18 cellular contexts compared by ENCODE assay signal in the genomic region with DNA sequence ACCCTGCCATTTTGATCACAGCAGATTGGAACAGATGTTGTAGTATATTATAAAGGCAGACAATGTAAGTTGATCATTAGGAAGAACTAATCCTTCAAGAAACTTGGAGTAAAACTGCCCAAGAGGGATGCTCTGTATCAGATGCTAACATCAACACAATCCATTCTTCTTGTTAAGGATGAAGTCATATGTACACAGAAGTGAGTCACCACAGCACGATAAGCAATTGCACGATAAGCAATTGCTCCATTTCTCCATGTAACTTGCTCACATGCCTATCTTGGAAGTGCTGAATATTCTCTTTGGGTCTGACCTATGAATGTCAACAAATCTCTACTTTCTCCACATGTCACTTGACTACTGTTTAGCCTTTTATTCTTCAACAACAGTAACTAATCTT. TPM values are rescaled to one million over a fixed set of nuclear protein-coding genes. Genes with fewer than 3 reads are reported as not detected.
DNase-seq lines count a peak whose midpoint lies in the region; ATAC-seq, FAIRE-seq and TF ChIP-seq lines count a peak whose summit lies in the region.
"Had no signal": no experiment of that assay in that cellular context is flagged by ENCODE, and none has a peak within 500 bp of the region (broad histone marks: within the 10 kb centered on the region; RNA-seq: fewer than 3 reads in every experiment).

No MANE protein-coding gene starts in this region.

- no peak for FAIRE-seq in A549 (lab: Jason Lieb, UNC)

- no peak for TF ChIP-seq RAD21 in A549 (conservative IDR thresholded peaks at IDR 0.05 in 1 of 2, IDR thresholded peaks at IDR 0.05 in 1 of 2)

- no peak for TF ChIP-seq POLR2A in A549 (IDR thresholded peaks at IDR 0.05; ENCODE audit: low read length)

- H3K4me1 ChIP-seq in A549 = no peaks in the 10 kb centered on the region
- no peaks in the 10 kb centered on the region for H3K4me1 ChIP-seq in CD8-positive, alpha-beta memory T cell (ENCODE audit: insufficient read depth, low read length)
- H3K4me1 ChIP-seq: Caco-2, right lobe of liver had no signal

- H3K27me3 Mint-ChIP-seq in CD8-positive, alpha-beta memory T cell = peaks cover 4 to 24% of the 10 kb centered on the region in 2 donors

- POLR2A ChIA-PET in A549 (lab: Yijun Ruan, JAX) = no interaction called here
- POLR2A ChIA-PET in CD8-positive, alpha-beta memory T cell (lab: Charles Lee) = no interaction called here

- 0% methylated on average over 2 of the region's 2 CpGs for WGBS in A549 (ENCODE audit: missing lambda C conversion rate)

- CTCF ChIA-PET in A549 (lab: Yijun Ruan, JAX) = no interaction called here
- CTCF ChIA-PET in CD8-positive, alpha-beta memory T cell (lab: Charles Lee) = no interaction called here

- no peak overlapping the region for H3K4me3 ChIP-seq in A549
- no peak overlapping the region for H3K4me3 ChIP-seq in CD8-positive, alpha-beta memory T cell (ENCODE audit: low read length)
- H3K4me3 ChIP-seq: right lobe of liver had no signal

- H3K4me1 Mint-ChIP-seq in CD8-positive, alpha-beta memory T cell = no peaks in the 10 kb centered on the region
- H3K4me1 Mint-ChIP-seq: activated naive CD4-positive, alpha-beta T cell treated with anti-CD3 and anti-CD28 coated beads, Interleukin-2, amount 10 ng/mL, durations not matched to agents 7 days and 5 days; central memory CD8-positive, alpha-beta T cell; stimulated activated effector memory CD8-positive, alpha-beta T cell treated with anti-CD3 and anti-CD28 coated beads, Interleukin-12 subunit alpha, Interleukin-12 subunit beta, amount 100 ng/mL, for 72 hours had no signal

- DNase-seq in A549 (ENCODE audit: low read depth in 1 of 2, low spot score in 1 of 2) = peak in 1 of 2 experiments; percentile 16
- DNase-seq in HPDE6-E6E7 (ENCODE audit: extremely low spot score) = peak; percentile 2
- DNase-seq in astrocyte of the hippocampus (ENCODE audit: low read depth, low spot score) = peak; percentile 39
- peak; percentile 21 for DNase-seq in foreskin melanocyte
- DNase-seq in cerebellar nuclear complex (lab: John Stamatoyannopoulos, UW) = no peak
- DNase-seq in CD8-positive, alpha-beta memory T cell = no peak
- no peak for DNase-seq in caudate nucleus (lab: John Stamatoyannopoulos, UW)
- DNase-seq: activated CD4-positive, CD25-positive, alpha-beta regulatory T cell treated with anti-CD3 and anti-CD28 coated beads, Interleukin-2, amount 50 U/mL, for 72 hours; activated naive CD4-positive, alpha-beta T cell treated with anti-CD3 and anti-CD28 coated beads, Interleukin-2, amount 10 ng/mL, durations not matched to agents 7 days and 5 days; NCI-H1105; right lobe of liver; stimulated activated CD4-positive, alpha-beta T cell treated with anti-CD3 and anti-CD28 coated beads, Interleukin-4, amount 100 ng/mL, for 24 hours; T-helper 1 cell had no signal

- H3K4me2 ChIP-seq in A549 = no peak overlapping the region

- no peaks in the 10 kb centered on the region for H3K36me3 ChIP-seq in CD8-positive, alpha-beta memory T cell (ENCODE audit: insufficient read depth, low read length)
- H3K36me3 ChIP-seq: right lobe of liver had no signal

- TF ChIP-seq EP300 in A549 (IDR thresholded peaks at IDR 0.05) = no peak

- H3K9me3 Mint-ChIP-seq in CD8-positive, alpha-beta memory T cell = peaks cover 0 to 2% (median 0%) of the 10 kb centered on the region in 5 donors
- H3K9me3 Mint-ChIP-seq: central memory CD8-positive, alpha-beta T cell; stimulated activated effector memory CD8-positive, alpha-beta T cell treated with anti-CD3 and anti-CD28 coated beads, Interleukin-12 subunit alpha, Interleukin-12 subunit beta, amount 100 ng/mL, for 72 hours had no signal

- H3K4me3 Mint-ChIP-seq in CD8-positive, alpha-beta memory T cell = no peak overlapping the region
- H3K4me3 Mint-ChIP-seq: activated naive CD4-positive, alpha-beta T cell treated with anti-CD3 and anti-CD28 coated beads, Interleukin-2, amount 10 ng/mL, durations not matched to agents 7 days and 5 days; central memory CD8-positive, alpha-beta T cell; stimulated activated effector memory CD8-positive, alpha-beta T cell treated with anti-CD3 and anti-CD28 coated beads, Interleukin-12 subunit alpha, Interleukin-12 subunit beta, amount 100 ng/mL, for 72 hours had no signal

- no peak for TF ChIP-seq CTCF in A549 (IDR thresholded peaks at IDR 0.05)

- H3K27me3 ChIP-seq in CD8-positive, alpha-beta memory T cell (ENCODE audit: insufficient read depth, low read length, poor library complexity, severe bottlenecking) = no peaks in the 10 kb centered on the region
- H3K27me3 ChIP-seq: right lobe of liver had no signal

- H3K27ac ChIP-seq in A549 (no peak overlapping the region), caudate nucleus (ENCODE audit: low read depth, low read length) (no peak overlapping the region)
- H3K27ac ChIP-seq in CD8-positive, alpha-beta memory T cell (ENCODE audit: low read depth, low read length) = no peak overlapping the region
- H3K27ac ChIP-seq: right lobe of liver had no signal

- no peak overlapping the region for H3K27ac Mint-ChIP-seq in CD8-positive, alpha-beta memory T cell
- H3K27ac Mint-ChIP-seq: activated naive CD4-positive, alpha-beta T cell treated with anti-CD3 and anti-CD28 coated beads, Interleukin-2, amount 10 ng/mL, durations not matched to agents 7 days and 5 days; stimulated activated effector memory CD8-positive, alpha-beta T cell treated with anti-CD3 and anti-CD28 coated beads, Interleukin-12 subunit alpha, Interleukin-12 subunit beta, amount 100 ng/mL, for 72 hours had no signal

- H3K9me3 ChIP-seq in A549 = no peaks in the 10 kb centered on the region
- no peaks in the 10 kb centered on the region for H3K9me3 ChIP-seq in CD8-positive, alpha-beta memory T cell (ENCODE audit: low read length)
- H3K9me3 ChIP-seq: Caco-2, right lobe of liver had no signal

- peaks cover 0 to 3% (median 0%) of the 10 kb centered on the region in 3 donors for H3K36me3 Mint-ChIP-seq in CD8-positive, alpha-beta memory T cell
- H3K36me3 Mint-ChIP-seq: activated naive CD4-positive, alpha-beta T cell treated with anti-CD3 and anti-CD28 coated beads, Interleukin-2, amount 10 ng/mL, durations not matched to agents 7 days and 5 days; stimulated activated effector memory CD8-positive, alpha-beta T cell treated with anti-CD3 and anti-CD28 coated beads, Interleukin-12 subunit alpha, Interleukin-12 subunit beta, amount 100 ng/mL, for 72 hours had no signal

- peak; percentile 41 to 74; a peak in 2 of 6 replicates for ATAC-seq in A549
- ATAC-seq in GM21528 (IDR thresholded peaks at IDR 0.05; ENCODE audit: low FRiP score, unreplicated experiment) = no peak
- ATAC-seq: stimulated activated effector memory CD8-positive, alpha-beta T cell treated with anti-CD3 and anti-CD28 coated beads, Interleukin-12 subunit alpha, Interleukin-12 subunit beta, amount 100 ng/mL, for 72 hours had no signal

TF ChIP-seq in A549, 52 proteins besides CTCF, POLR2A, EP300 and RAD21:
- TF ChIP-seq ZC3H11A (IDR thresholded peaks at IDR 0.05) = no peak
- TF ChIP-seq FOSL2 (IDR thresholded peaks at IDR 0.05) = no peak
- peak; percentile 46; the same call in 1 of the 2 replicates for TF ChIP-seq FOSL2 (CRISPR knock-in tag; IDR thresholded peaks at IDR 0.05)
- no peak for TF ChIP-seq HMGXB4 (CRISPR knock-in tag; IDR thresholded peaks at IDR 0.05; ENCODE audit: borderline replicate concordance)
- no peak for TF ChIP-seq HOXB5 (CRISPR knock-in tag; IDR thresholded peaks at IDR 0.05)
- no peak for TF ChIP-seq RFX5 (IDR thresholded peaks at IDR 0.05)
- TF ChIP-seq CBX8 (IDR thresholded peaks at IDR 0.05) = no peak
- no peak for TF ChIP-seq ZFP36 (IDR thresholded peaks at IDR 0.05; ENCODE audit: borderline replicate concordance, partially characterized antibody)
- TF ChIP-seq ELK1 (IDR thresholded peaks at IDR 0.05; ENCODE audit: low read depth, low read length) = no peak
- TF ChIP-seq TP53 (CRISPR knock-in tag; IDR thresholded peaks at IDR 0.05) = no peak

RNA-seq across cellular contexts. Expression of gene DMTF1, which starts 41.5 kb away (rescaled TPM):
- polyA plus RNA-seq in A549 (2011; rRNA removed) (110 and 124 TPM in 2 replicates), A549 (2017; fragmentation: RNase III; extraction: RNeasy Plus Mini Kit Qiagen cat#74134 plus additional on column Dnase treatment) (37.3 to 44.3 TPM (median 39.4 TPM) in 3 replicates)
- polyA plus RNA-seq in A549 (2012; cell fraction: cytosol; rRNA removed) = 21.3 and 23.1 TPM in 2 replicates
- polyA plus RNA-seq in A549 (2012; cell fraction: nucleus; rRNA removed) = 79.2 and 80.9 TPM in 2 replicates
- polyA minus RNA-seq in A549 (2011; rRNA and poly(A)+ RNA removed) = 69.5 and 73.6 TPM in 2 replicates
- 10 to 100 TPM; 68.2 to 69.0 TPM for total RNA-seq in CD8-positive, alpha-beta memory T cell
- polyA plus RNA-seq in CD8-positive, alpha-beta memory T cell = 33.5 TPM

RNA-seq across cellular contexts. Expression of gene ELAPOR2, which starts 51.3 kb away (rescaled TPM):
- 0.19 and 0.38 TPM in 2 replicates for polyA plus RNA-seq in A549 (2011; rRNA removed)
- 0.03 TPM in 2 replicates for polyA plus RNA-seq in A549 (2012; cell fraction: cytosol; rRNA removed)
- polyA plus RNA-seq in A549 (2012; cell fraction: nucleus; rRNA removed) = not detected in 2 replicates
- 0.21 TPM in 1 of 3 replicates, not detected in the others for polyA plus RNA-seq in A549 (2017; fragmentation: RNase III; extraction: RNeasy Plus Mini Kit Qiagen cat#74134 plus additional on column Dnase treatment)
- not detected in 2 replicates for polyA minus RNA-seq in A549 (2011; rRNA and poly(A)+ RNA removed)
- 1 to 10 TPM; 2.4 to 3.3 TPM for total RNA-seq in CD8-positive, alpha-beta memory T cell
- 4.5 TPM for polyA plus RNA-seq in CD8-positive, alpha-beta memory T cell
- total RNA-seq: A673 had no signal

Comparison
In these comparisons a context has a peak if more than half of its experiments do, and no peak if none do; other contexts are left out.
1. DNase-seq: peak in HPDE6-E6E7 (single experiment), astrocyte of the hippocampus (single experiment) and foreskin melanocyte (single experiment); none in cerebellar nuclear complex (0 of 2), CD8-positive, alpha-beta memory T cell (0 of 5) and caudate nucleus (0 of 61).